In genomic region chr2:100845141-100845991, GRCh38 we compare ENCODE assay signal across 33 cellular contexts. TPM values are rescaled to one million over a fixed set of nuclear protein-coding genes. Genes with fewer than 3 reads are reported as not detected.
DNase-seq lines count a peak whose midpoint lies in the region; ATAC-seq and TF ChIP-seq lines count a peak whose summit lies in the region.
"Had no signal": no experiment of that assay in that cellular context is flagged by ENCODE, and none has a peak within 500 bp of the region (broad histone marks: within the 10 kb centered on the region; RNA-seq: fewer than 3 reads in every experiment).

No MANE protein-coding gene starts in this region.

- H3K4me1 Mint-ChIP-seq in natural killer cell treated with Interleukin-12 subunit alpha and Interleukin-12 subunit beta and Interleukin-15 and Interleukin-18, amount 100 ng/mL, for 72 hours (ENCODE audit: low read depth in 2 of 2) = no peaks in the 10 kb centered on the region
- no peaks in the 10 kb centered on the region for H3K4me1 Mint-ChIP-seq in natural killer cell
- H3K4me1 Mint-ChIP-seq: activated naive CD8-positive, alpha-beta T cell treated with anti-CD3 and anti-CD28 coated beads, Interleukin-2, amount 50 U/mL, for 24 hours; endodermal cell; GM23338; IgD-negative memory B cell had no signal

- intact Hi-C loops in natural killer cell (cut with micrococcal nuclease) = no loop called here
- intact Hi-C loops in heart left ventricle (cut with DNase I) = loop anchor here in 1 of 10 donors (10.0 kb wide), 1 partner anchor 379 kb away; no protein-coding TSS in a partner anchor
- intact Hi-C loops in vagina (cut with DNase I) = no loop called here

- peaks cover 22 to 39% of the 10 kb centered on the region in 2 donors for H3K27me3 Mint-ChIP-seq in natural killer cell treated with Interleukin-12 subunit alpha and Interleukin-12 subunit beta and Interleukin-15 and Interleukin-18, amount 100 ng/mL, for 72 hours
- H3K27me3 Mint-ChIP-seq in natural killer cell (ENCODE audit: low read depth in 2 of 2) = peaks cover 28 to 30% of the 10 kb centered on the region in 2 donors

- H3K27ac ChIP-seq in heart left ventricle (peak overlapping the region in 11 of 12 donors; percentile 30 to 82 (median 65)), vagina (no peak overlapping the region)
- H3K27ac ChIP-seq: 22Rv1, C4-2B, esophagus muscularis mucosa, foreskin keratinocyte, ovary, SK-N-MC, tibial artery had no signal

- WGBS in heart left ventricle, 4 donors = 71 to 73% (median 72%) methylated on average over 5 of the region's 5 CpGs

- no peak for DNase-seq in natural killer cell treated with Interleukin-12 subunit alpha and Interleukin-12 subunit beta and Interleukin-15 and Interleukin-18, amount 100 ng/mL, for 72 hours (ENCODE audit: low spot score)
- no peak for DNase-seq in natural killer cell
- peak; percentile 77 to 89 (median 81) for DNase-seq in heart left ventricle
- peak; percentile 70 for DNase-seq in myocyte (ENCODE audit: low read depth)
- DNase-seq in vagina (ENCODE audit: extremely low spot score in 2 of 2) = no peak
- DNase-seq in dedifferentiated amniotic fluid mesenchymal stem cell (ENCODE audit: extremely low spot score) = no peak
- DNase-seq: activated CD4-positive, CD25-positive, alpha-beta regulatory T cell; activated gamma-delta T cell; activated naive CD8-positive, alpha-beta T cell treated with anti-CD3 and anti-CD28 coated beads, Interleukin-2, amount 50 U/mL, for 24 hours; activated T-cell treated with anti-CD3 and anti-CD28 coated beads, Interleukin-2, amount 50 U/mL, for 24 hours; Caco-2; dermis blood vessel endothelial cell; endodermal cell; foreskin keratinocyte; kidney glomerular epithelial cell; mammary epithelial cell; mucosa of descending colon; NCI-H446 treated with DMSO at 0.1 percent for 48 hours; NCI-H774; nephron progenitor cell; ovary; retina; stimulated activated CD8-positive, alpha-beta memory T cell treated with anti-CD3 and anti-CD28 coated beads, Interleukin-4, amount 100 ng/mL, for 48 hours; T-helper 1 cell; tibial artery had no signal

- H3K9me3 Mint-ChIP-seq in natural killer cell treated with Interleukin-12 subunit alpha and Interleukin-12 subunit beta and Interleukin-15 and Interleukin-18, amount 100 ng/mL, for 72 hours = no peaks in the 10 kb centered on the region
- no peaks in the 10 kb centered on the region for H3K9me3 Mint-ChIP-seq in natural killer cell
- H3K9me3 Mint-ChIP-seq: activated naive CD8-positive, alpha-beta T cell treated with anti-CD3 and anti-CD28 coated beads, Interleukin-2, amount 50 U/mL, for 24 hours had no signal

- H3K4me1 ChIP-seq in heart left ventricle = peaks cover 0 to 55% (median 18%) of the 10 kb centered on the region in 12 donors
- no peaks in the 10 kb centered on the region for H3K4me1 ChIP-seq in vagina
- H3K4me1 ChIP-seq: foreskin keratinocyte had no signal

- no peaks in the 10 kb centered on the region for H3K27me3 ChIP-seq in heart left ventricle
- H3K27me3 ChIP-seq in vagina = no peaks in the 10 kb centered on the region
- H3K27me3 ChIP-seq: esophagus muscularis mucosa, foreskin keratinocyte, ovary, tibial artery had no signal

- peak; percentile 36 to 48 for ATAC-seq in natural killer cell treated with Interleukin-12 subunit alpha and Interleukin-12 subunit beta and Interleukin-15 and Interleukin-18, amount 100 ng/mL, for 72 hours
- ATAC-seq in natural killer cell (no peak), heart left ventricle (peak; percentile 93 to 98 (median 96)), GM21825 (IDR thresholded peaks at IDR 0.05; ENCODE audit: unreplicated experiment) (no peak), GM21723 (IDR thresholded peaks at IDR 0.05; ENCODE audit: unreplicated experiment) (no peak)
- ATAC-seq: activated naive CD8-positive, alpha-beta T cell treated with anti-CD3 and anti-CD28 coated beads, Interleukin-2, amount 50 U/mL, for 24 hours; foreskin keratinocyte; GM23338; mucosa of descending colon had no signal

- peaks cover 0 to 3% (median 0%) of the 10 kb centered on the region in 9 donors for H3K36me3 ChIP-seq in heart left ventricle
- no peaks in the 10 kb centered on the region for H3K36me3 ChIP-seq in vagina
- H3K36me3 ChIP-seq: esophagus muscularis mucosa, ovary, tibial artery had no signal

- H3K4me3 Mint-ChIP-seq in natural killer cell treated with Interleukin-12 subunit alpha and Interleukin-12 subunit beta and Interleukin-15 and Interleukin-18, amount 100 ng/mL, for 72 hours = no peak overlapping the region
- H3K4me3 Mint-ChIP-seq in natural killer cell = no peak overlapping the region
- H3K4me3 Mint-ChIP-seq: activated naive CD8-positive, alpha-beta T cell treated with anti-CD3 and anti-CD28 coated beads, Interleukin-2, amount 50 U/mL, for 24 hours; activated T-cell treated with anti-CD3 and anti-CD28 coated beads, Interleukin-2, amount 50 U/mL, for 24 hours; endodermal cell; GM23338; IgD-negative memory B cell; nephron progenitor cell had no signal

- H3K9me3 ChIP-seq in heart left ventricle (no peaks in the 10 kb centered on the region), vagina (no peaks in the 10 kb centered on the region)
- H3K9me3 ChIP-seq: esophagus muscularis mucosa, mucosa of descending colon, ovary, tibial artery had no signal

- no peak for TF ChIP-seq POLR2A in heart left ventricle (IDR thresholded peaks at IDR 0.05)
- TF ChIP-seq POLR2A in vagina (IDR thresholded peaks at IDR 0.05) = no peak

- no peaks in the 10 kb centered on the region for H3K36me3 Mint-ChIP-seq in natural killer cell treated with Interleukin-12 subunit alpha and Interleukin-12 subunit beta and Interleukin-15 and Interleukin-18, amount 100 ng/mL, for 72 hours
- H3K36me3 Mint-ChIP-seq in natural killer cell = no peaks in the 10 kb centered on the region
- H3K36me3 Mint-ChIP-seq: IgD-negative memory B cell had no signal

- no peak overlapping the region for H3K4me3 ChIP-seq in heart left ventricle
- H3K4me3 ChIP-seq in vagina = no peak overlapping the region
- H3K4me3 ChIP-seq: esophagus muscularis mucosa, GM23338, mucosa of descending colon, ovary, SK-N-MC, tibial artery had no signal

- TF ChIP-seq CTCF in natural killer cell (IDR thresholded peaks at IDR 0.05) (no peak), heart left ventricle (IDR thresholded peaks at IDR 0.05) (no peak), vagina (IDR thresholded peaks at IDR 0.05) (no peak)

- H3K27ac Mint-ChIP-seq in natural killer cell treated with Interleukin-12 subunit alpha and Interleukin-12 subunit beta and Interleukin-15 and Interleukin-18, amount 100 ng/mL, for 72 hours = no peak overlapping the region
- no peak overlapping the region for H3K27ac Mint-ChIP-seq in natural killer cell
- H3K27ac Mint-ChIP-seq: activated naive CD8-positive, alpha-beta T cell treated with anti-CD3 and anti-CD28 coated beads, Interleukin-2, amount 50 U/mL, for 24 hours; activated T-cell treated with anti-CD3 and anti-CD28 coated beads, Interleukin-2, amount 50 U/mL, for 24 hours; endodermal cell; GM23338; IgD-negative memory B cell; nephron progenitor cell had no signal

RNA-seq across cellular contexts. Expression of gene NPAS2, which starts 25.4 kb away (rescaled TPM):
- total RNA-seq in natural killer cell treated with Interleukin-12 subunit alpha and Interleukin-12 subunit beta and Interleukin-15 and Interleukin-18, amount 100 ng/mL, for 72 hours = under 1 TPM; 0.31 to 0.53 TPM
- total RNA-seq in natural killer cell (not detected), heart left ventricle (10 to 100 TPM; 29.5 to 81.4 (median 43.3) TPM), myocyte (4.9 and 10.2 TPM in 2 replicates), vagina (37.6 TPM)
- polyA plus RNA-seq in heart left ventricle = 100 to 1,000 TPM in 1 of 2 donors, 10 to 100 TPM in 1; 28.2 to 144 TPM
- 24.7 TPM for polyA plus RNA-seq in myocyte (2012)

Comparison
In these comparisons a context has a peak if more than half of its experiments do, and no peak if none do; other contexts are left out.
1. ATAC-seq: peak in natural killer cell treated with Interleukin-12 subunit alpha and Interleukin-12 subunit beta and Interleukin-15 and Interleukin-18, amount 100 ng/mL, for 72 hours (2 of 2) and heart left ventricle (4 of 4); none in natural killer cell (0 of 3), GM21825 (single experiment) and GM21723 (single experiment).
2. DNase-seq: peak in heart left ventricle (5 of 5) and myocyte (single experiment); none in natural killer cell treated with Interleukin-12 subunit alpha and Interleukin-12 subunit beta and Interleukin-15 and Interleukin-18, amount 100 ng/mL, for 72 hours (single experiment), natural killer cell (single experiment), vagina (0 of 2) and dedifferentiated amniotic fluid mesenchymal stem cell (single experiment).